8 cellular contexts compared by ENCODE assay signal in genomic region chr2:197804758-197805597, GRCh38. TPM values are rescaled to one million over a fixed set of nuclear protein-coding genes. Genes with fewer than 3 reads are reported as not detected.
A peak's percentile ranks its signal among the peaks of the same experiment; 100 is the strongest.
DNase-seq lines count a peak whose midpoint lies in the region; ATAC-seq and TF ChIP-seq lines count a peak whose summit lies in the region.

No MANE protein-coding gene starts in this region.

- intact Hi-C loops in esophagus squamous epithelium (cut with DNase I): loop anchor here (5.0 kb wide), 2 partner anchors 327 to 487 kb away; no protein-coding TSS in a partner anchor

- H3K4me3 ChIP-seq in HUES6 (ENCODE audit: low read depth, low read length) (peak overlapping the region; percentile 59), esophagus squamous epithelium (peak overlapping the region; percentile 56 to 81 (median 78))

- no peak overlapping the region for H3K9ac ChIP-seq in HUES6 (ENCODE audit: low read length)

- H3K27me3 ChIP-seq in HUES6 (ENCODE audit: control insufficient read depth, insufficient read depth, low read length) (peaks cover 48% of the 10 kb centered on the region), esophagus squamous epithelium (peaks cover 0 to 35% (median 0%) of the 10 kb centered on the region in 4 donors)

- H3K4me3 Mint-ChIP-seq in activated T-cell treated with anti-CD3 and anti-CD28 coated beads, Interleukin-2, amount 50 U/mL, for 24 hours: peak overlapping the region; percentile 91
- H3K4me3 Mint-ChIP-seq in nephron progenitor cell: peak overlapping the region; percentile 90

- H3K9me3 Mint-ChIP-seq in activated T-cell treated with anti-CD3 and anti-CD28 coated beads, Interleukin-2, amount 50 U/mL, for 24 hours: no peaks in the 10 kb centered on the region
- H3K9me3 Mint-ChIP-seq in nephron progenitor cell: no peaks in the 10 kb centered on the region

- peak; percentile 19 for ATAC-seq in GM19467 (IDR thresholded peaks at IDR 0.05; ENCODE audit: unreplicated experiment)

- H3K4me1 ChIP-seq in HUES6 (ENCODE audit: control insufficient read depth, insufficient read depth, low read length): peaks cover 3% of the 10 kb centered on the region; the same call in 1 of the 2 replicates
- H3K4me1 ChIP-seq in esophagus squamous epithelium: peaks cover 9 to 35% (median 18%) of the 10 kb centered on the region in 3 donors

- peak overlapping the region; percentile 81 for H3K27ac Mint-ChIP-seq in activated T-cell treated with anti-CD3 and anti-CD28 coated beads, Interleukin-2, amount 50 U/mL, for 24 hours
- no peak overlapping the region for H3K27ac Mint-ChIP-seq in nephron progenitor cell

- DNase-seq in CD1c-positive myeloid dendritic cell (ENCODE audit: extremely low spot score): peak; percentile 36
- peak; percentile 72 for DNase-seq in activated T-cell treated with anti-CD3 and anti-CD28 coated beads, Interleukin-2, amount 50 U/mL, for 24 hours
- DNase-seq in esophagus squamous epithelium (lab: John Stamatoyannopoulos, UW): no peak
- peak; percentile 67 for DNase-seq in nephron progenitor cell
- no peak for DNase-seq in A172 (ENCODE audit: low spot score)
- DNase-seq in NAMALWA (ENCODE audit: low spot score): no peak

- peaks cover 2% of the 10 kb centered on the region for H3K36me3 Mint-ChIP-seq in activated T-cell treated with anti-CD3 and anti-CD28 coated beads, Interleukin-2, amount 50 U/mL, for 24 hours (ENCODE audit: low read depth)
- no peaks in the 10 kb centered on the region for H3K36me3 Mint-ChIP-seq in nephron progenitor cell (ENCODE audit: low read depth)

- H3K9me3 ChIP-seq in HUES6 (ENCODE audit: control insufficient read depth, insufficient read depth, low read depth, low read length): no peaks in the 10 kb centered on the region
- H3K9me3 ChIP-seq in esophagus squamous epithelium: no peaks in the 10 kb centered on the region

- no peak overlapping the region for H3K27ac ChIP-seq in HUES6 (ENCODE audit: low read depth, low read length)
- H3K27ac ChIP-seq in esophagus squamous epithelium: peak overlapping the region; percentile 38 to 84 (median 78)

- H3K4me1 Mint-ChIP-seq in activated T-cell treated with anti-CD3 and anti-CD28 coated beads, Interleukin-2, amount 50 U/mL, for 24 hours (ENCODE audit: low read depth): peaks cover 52% of the 10 kb centered on the region
- H3K4me1 Mint-ChIP-seq in nephron progenitor cell: peaks cover 17% of the 10 kb centered on the region

- H3K36me3 ChIP-seq in HUES6 (ENCODE audit: control insufficient read depth, insufficient read depth, low read length) (no peaks in the 10 kb centered on the region), esophagus squamous epithelium (no peaks in the 10 kb centered on the region)

- TF ChIP-seq POLR2A in esophagus squamous epithelium (IDR thresholded peaks at IDR 0.05): peak in 1 of 4 donors; percentile 2

- WGBS in esophagus squamous epithelium, 2 donors: 0% methylated on average over 11 to 16 of the region's 90 CpGs

- H3K27me3 Mint-ChIP-seq in activated T-cell treated with anti-CD3 and anti-CD28 coated beads, Interleukin-2, amount 50 U/mL, for 24 hours: no peaks in the 10 kb centered on the region
- H3K27me3 Mint-ChIP-seq in nephron progenitor cell (ENCODE audit: low read depth, poor library complexity): peaks cover 50% of the 10 kb centered on the region

- TF ChIP-seq CTCF in esophagus squamous epithelium (IDR thresholded peaks at IDR 0.05) (no peak), nephron progenitor cell (IDR thresholded peaks at IDR 0.05) (peak; percentile 17)

RNA-seq across cellular contexts. Expression of gene PLCL1, which starts 0.6 kb away (rescaled TPM):
- 1 to 10 TPM in 2 of 4 donors, under 1 TPM in 2; 0.34 to 4.2 (median 1.2) TPM for total RNA-seq in esophagus squamous epithelium
- not detected in 2 replicates for total RNA-seq in A172 (2014; rRNA removed; shearing (Covaris generic))

RNA-seq across cellular contexts. Expression of gene BOLL, which starts 19.9 kb away (rescaled TPM):
- not detected for total RNA-seq in esophagus squamous epithelium
- not detected in 2 replicates for total RNA-seq in A172 (2014; rRNA removed; shearing (Covaris generic))

Comparison
In these comparisons a context has a peak if more than half of its experiments do, and no peak if none do; other contexts are left out.
1. DNase-seq: peak in CD1c-positive myeloid dendritic cell (single experiment), activated T-cell treated with anti-CD3 and anti-CD28 coated beads, Interleukin-2, amount 50 U/mL, for 24 hours (single experiment) and nephron progenitor cell (single experiment); none in esophagus squamous epithelium (single experiment), A172 (single experiment) and NAMALWA (single experiment).